Comparison of ENCODE assay signal across 26 cellular contexts in genomic region chr16:794091-794842, GRCh38. TPM values are rescaled to one million over a fixed set of nuclear protein-coding genes. Genes with fewer than 3 reads are reported as not detected.
DNase-seq lines count a peak whose midpoint lies in the region; ATAC-seq and TF ChIP-seq lines count a peak whose summit lies in the region.
"Had no signal": no experiment of that assay in that cellular context is flagged by ENCODE, and none has a peak within 500 bp of the region (broad histone marks: within the 10 kb centered on the region; RNA-seq: fewer than 3 reads in every experiment).

No MANE protein-coding gene starts in this region.

- H3K79me2 ChIP-seq in HCT116 (ENCODE audit: insufficient read depth, low read length): peaks cover 26% of the 10 kb centered on the region

- RAD21 ChIA-PET in HCT116 (lab: Charles Lee; ENCODE audit: low non-redundant PET in 1 of 2, low total read pairs in 2 of 2, uncharacterized antibody in 2 of 2, unreplicated experiment in 2 of 2): no interaction called here

- H3K4me1 ChIP-seq in HCT116 (ENCODE audit: control insufficient read depth in 1 of 2, insufficient read depth in 2 of 2, low read length in 2 of 2): peaks cover 15 to 38% of the 10 kb centered on the region in 2 experiments
- H3K4me1 ChIP-seq in Panc1 (ENCODE audit: control insufficient read depth, insufficient read depth, low read length): peaks cover 20% of the 10 kb centered on the region

- H4K20me1 ChIP-seq in HCT116 (ENCODE audit: insufficient read depth): no peaks in the 10 kb centered on the region

- TF ChIP-seq CTCF in 22Rv1 (IDR thresholded peaks at IDR 0.05): no peak
- TF ChIP-seq CTCF in HCT116 (IDR thresholded peaks at IDR 0.05 in 2 of 3, conservative IDR thresholded peaks at IDR 0.05 in 1 of 3; ENCODE audit: borderline replicate concordance in 1 of 3, insufficient read depth in 1 of 3, low read depth in 2 of 3, low read length in 2 of 3): no peak
- no peak for TF ChIP-seq CTCF in Panc1 (IDR thresholded peaks at IDR 0.05)

- in situ Hi-C loops in Panc1 (cut with HindIII; ENCODE audit: low pct_unique_long_range_greater_than_20kb, low sequenced_read_pairs): no loop called here

- H3K9me3 ChIP-seq in HCT116 (ENCODE audit: control insufficient read depth in 1 of 2, insufficient read depth in 1 of 2, low read depth in 1 of 2, low read length in 2 of 2) (no peaks in the 10 kb centered on the region), Panc1 (ENCODE audit: control insufficient read depth, insufficient read depth, low read depth, low read length) (no peaks in the 10 kb centered on the region)
- H3K9me3 ChIP-seq: BLaER1, Caco-2 had no signal

- no peak overlapping the region for H3K4me2 ChIP-seq in HCT116 (ENCODE audit: low read length)
- H3K4me2 ChIP-seq: BLaER1, GM23338 had no signal

- DNase-seq in HCT116 (ENCODE audit: low read depth, low spot score) (no peak), Panc1 (ENCODE audit: low read depth, low spot score) (no peak), ecto neural progenitor cell (ENCODE audit: low spot score) (peak; percentile 70), activated T-cell treated with anti-CD3 and anti-CD28 coated beads for 4 hours (no peak), NCI-H187 treated with DMSO at 0.1 percent for 48 hours (lab: John Stamatoyannopoulos, UW) (no peak)
- DNase-seq: Caco-2; CD4-positive, alpha-beta memory T cell; H9; Karpas-422; NCI-H1092 treated with DMSO at 0.1 percent for 48 hours; NCI-H1436; NCI-H187; NCI-H2171 treated with DMSO at 0.1 percent for 48 hours; NCI-H345; NCI-H510A treated with DMSO at 0.1 percent for 48 hours; PC-3; RPMI8226; SHP77; T-cell had no signal

- no peaks in the 10 kb centered on the region for H3K27me3 ChIP-seq in HCT116 (ENCODE audit: insufficient read depth, low read length)
- no peaks in the 10 kb centered on the region for H3K27me3 ChIP-seq in Panc1 (ENCODE audit: control insufficient read depth, insufficient read depth, low read length)

- POLR2A ChIA-PET in HCT116 (lab: Charles Lee) (no interaction called here), Panc1 (lab: Charles Lee) (no interaction called here)

- no peak for ATAC-seq in HCT116
- peak; percentile 10; the same call in 1 of the 2 replicates for ATAC-seq in Panc1
- ATAC-seq in HG02678 (IDR thresholded peaks at IDR 0.05; ENCODE audit: unreplicated experiment): no peak
- ATAC-seq: GM23338, PC-3, T-cell had no signal

- intact Hi-C loops in HCT116 (cut with micrococcal nuclease) (no loop called here), Panc1 (cut with micrococcal nuclease; ENCODE audit: unreplicated experiment) (no loop called here)

- CTCF ChIA-PET in HCT116 (lab: Charles Lee): interaction anchor here (2.0 kb wide), 1 partner anchor 82 kb away, joined by 9 read pairs; no protein-coding TSS in a partner anchor
- CTCF ChIA-PET in Panc1 (lab: Charles Lee): no interaction called here

- H3K9me2 ChIP-seq in HCT116 (ENCODE audit: insufficient read depth): no peaks in the 10 kb centered on the region

- peaks cover 0 to 25% of the 10 kb centered on the region in 2 experiments; a peak in 3 of 4 replicates for H3K36me3 ChIP-seq in HCT116 (ENCODE audit: control insufficient read depth in 1 of 2, insufficient read depth in 2 of 2, low read length in 2 of 2)
- peaks cover 3% of the 10 kb centered on the region for H3K36me3 ChIP-seq in Panc1 (ENCODE audit: control insufficient read depth, insufficient read depth, low read length)

- TF ChIP-seq RAD21 in HCT116 (IDR thresholded peaks at IDR 0.05; ENCODE audit: low read depth): no peak

- no TSS peak for BruUV-seq in HCT116 (replicated peaks; lab: Mats Ljungman, UMichigan)
- no TSS peak for BruUV-seq in Panc1 (replicated peaks; lab: Mats Ljungman, UMichigan)

- no peak overlapping the region for H2AFZ ChIP-seq in HCT116 (ENCODE audit: low read depth, low read length, poor library complexity, severe bottlenecking)
- H2AFZ ChIP-seq: GM23338 had no signal

- H3K27ac ChIP-seq in 22Rv1 (peak overlapping the region; percentile 41; the same call in 1 of the 2 replicates), HCT116 (ENCODE audit: low read depth, low read length) (peak overlapping the region; percentile 5; the same call in 1 of the 2 replicates), Panc1 (ENCODE audit: low read length) (no peak overlapping the region)
- H3K27ac ChIP-seq: BLaER1 had no signal

- H3K9ac ChIP-seq in HCT116 (ENCODE audit: low read length): no peak overlapping the region
- H3K9ac ChIP-seq: BLaER1 had no signal

- H3K4me3 ChIP-seq in HCT116 (replicated peaks in 1 of 2; ENCODE audit: low read depth in 1 of 2, low read length in 2 of 2) (no peak overlapping the region), Panc1 (ENCODE audit: low read depth in 2 of 2, low read length in 2 of 2) (no peak overlapping the region)
- H3K4me3 ChIP-seq: BLaER1, GM23338 had no signal

- no peak for TF ChIP-seq POLR2A in HCT116 (IDR thresholded peaks at IDR 0.05; ENCODE audit: borderline replicate concordance, extremely low read depth, insufficient read depth, insufficient read length)

TF ChIP-seq in HCT116, 20 proteins besides CTCF, POLR2A, EP300 and RAD21:
- TF ChIP-seq CEBPB (IDR thresholded peaks at IDR 0.05; ENCODE audit: low read depth) (no peak), FOSL1 (IDR thresholded peaks at IDR 0.05; ENCODE audit: low read depth) (no peak), EGR1 (IDR thresholded peaks at IDR 0.05; ENCODE audit: low read depth) (no peak), POLR2AphosphoS5 (IDR thresholded peaks at IDR 0.05; ENCODE audit: low read depth, low read length) (no peak), ZNF274 (IDR thresholded peaks at IDR 0.05; ENCODE audit: low read depth, low read length) (no peak)

RNA-seq across cellular contexts. Expression of gene CHTF18, which starts 5.8 kb away (rescaled TPM):
- total RNA-seq in HCT116 (2021; ENCODE audit: unreplicated experiment): 145 TPM
- 83.7 and 86.5 TPM in 2 replicates for polyA plus RNA-seq in HCT116 (2012)
- 118 TPM for total RNA-seq in Panc1 (2021; ENCODE audit: unreplicated experiment)
- 60.2 TPM for polyA plus RNA-seq in Panc1 (2012; ENCODE audit: insufficient read length)

RNA-seq across cellular contexts. Expression of gene RPUSD1, which starts 6.1 kb away (rescaled TPM):
- total RNA-seq in HCT116 (2021; ENCODE audit: unreplicated experiment) (59.9 TPM), Panc1 (2021; ENCODE audit: unreplicated experiment) (61.1 TPM)
- polyA plus RNA-seq in HCT116 (2012): 40.7 and 45.9 TPM in 2 replicates
- polyA plus RNA-seq in Panc1 (2012; ENCODE audit: insufficient read length): 60.8 TPM

RNA-seq across cellular contexts. Expression of gene GNG13, which starts 6.3 kb away (rescaled TPM):
- total RNA-seq in HCT116 (2021; ENCODE audit: unreplicated experiment): not detected
- polyA plus RNA-seq in HCT116 (2012): 0.85 and 1.7 TPM in 2 replicates
- 0.23 TPM for total RNA-seq in Panc1 (2021; ENCODE audit: unreplicated experiment)
- 0.92 TPM for polyA plus RNA-seq in Panc1 (2012; ENCODE audit: insufficient read length)
- total RNA-seq: Caco-2; CD4-positive, alpha-beta memory T cell; GM23338; H9; PC-3; SK-MEL-5; T-cell had no signal
- polyA plus RNA-seq: AG04450; CD4-positive, alpha-beta memory T cell; IgD-negative memory B cell had no signal

RNA-seq across cellular contexts. Expression of gene MSLN, which starts 33.7 kb away (rescaled TPM):
- total RNA-seq in HCT116 (2021; ENCODE audit: unreplicated experiment) (40.9 TPM), Panc1 (2021; ENCODE audit: unreplicated experiment) (1.1 TPM)
- polyA plus RNA-seq in HCT116 (2012): 76.1 and 104 TPM in 2 replicates
- 1.0 TPM for polyA plus RNA-seq in Panc1 (2012; ENCODE audit: insufficient read length)
- total RNA-seq: CD4-positive, alpha-beta memory T cell; SK-MEL-5 had no signal
- polyA plus RNA-seq: CD4-positive, alpha-beta memory T cell; GM23338; IgD-negative memory B cell had no signal

RNA-seq across cellular contexts. Expression of gene CIAO3, which starts 53.5 kb away (rescaled TPM):
- total RNA-seq in HCT116 (2021; ENCODE audit: unreplicated experiment) (32.8 TPM), Panc1 (2021; ENCODE audit: unreplicated experiment) (34.0 TPM)
- polyA plus RNA-seq in HCT116 (2012): 17.5 and 18.0 TPM in 2 replicates
- polyA plus RNA-seq in Panc1 (2012; ENCODE audit: insufficient read length): 34.4 TPM
